ENCODE assay signal across 8 cellular contexts in the genomic region with DNA sequence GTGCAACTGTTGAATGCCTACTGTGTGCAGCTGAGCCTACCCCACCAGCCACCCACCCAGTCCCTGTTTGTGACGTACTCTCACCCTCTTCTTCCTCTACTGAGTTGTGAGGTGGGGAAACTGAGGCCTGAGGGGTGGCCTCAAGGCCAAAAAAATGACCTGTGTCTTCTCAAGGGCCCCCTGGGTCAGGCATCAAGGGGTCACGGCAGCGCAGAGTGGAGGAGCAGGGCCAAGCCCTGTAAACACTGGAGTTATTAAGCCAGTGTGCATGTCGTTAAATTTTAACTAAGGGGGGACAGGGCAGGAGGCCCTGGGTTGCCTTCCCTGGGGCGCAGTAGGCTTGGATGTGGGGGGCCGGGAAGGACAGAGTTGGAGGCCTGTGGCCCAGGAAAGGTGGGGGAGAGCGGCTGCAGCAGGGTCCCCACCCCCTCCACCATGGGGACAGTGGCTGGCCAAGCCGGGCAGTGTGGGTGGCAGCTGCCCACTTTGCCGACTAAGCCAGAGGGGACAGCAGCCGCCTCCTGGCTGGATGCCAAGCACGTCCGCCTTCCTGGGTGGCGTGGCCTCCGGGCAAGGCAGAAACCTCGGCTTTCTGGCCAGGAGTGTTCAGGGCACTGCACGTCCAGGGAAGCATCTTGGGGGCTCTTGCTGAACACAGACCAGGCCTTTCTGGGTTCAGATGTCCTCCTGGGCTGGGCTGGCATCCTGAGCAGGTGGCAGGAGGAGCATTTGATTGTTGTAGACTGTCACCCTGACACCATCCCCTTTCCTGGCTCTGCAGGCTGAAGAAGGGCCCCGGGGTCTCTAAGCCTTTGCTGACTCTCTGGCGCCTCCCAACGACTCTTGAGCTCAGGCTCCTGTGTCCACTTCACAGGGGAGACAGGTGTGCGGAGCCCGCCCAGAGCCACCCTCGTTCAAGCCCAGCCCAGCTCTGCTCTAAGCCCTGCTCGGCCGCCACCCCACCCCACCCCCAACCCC. TPM values are rescaled to one million over a fixed set of nuclear protein-coding genes. Genes with fewer than 3 reads are reported as not detected.
DNase-seq lines count a peak whose midpoint lies in the region; TF ChIP-seq lines count a peak whose summit lies in the region.

No MANE protein-coding gene starts in this region.

- peaks cover 8% of the 10 kb centered on the region for H3K27me3 Mint-ChIP-seq in glutamatergic neuron (ENCODE audit: unreplicated experiment)

- no peaks in the 10 kb centered on the region for H3K79me2 ChIP-seq in smooth muscle cell (ENCODE audit: low read depth)

- H3K4me2 ChIP-seq in smooth muscle cell = no peak overlapping the region

- no peaks in the 10 kb centered on the region for H4K20me1 ChIP-seq in smooth muscle cell (ENCODE audit: low read depth)

- no peaks in the 10 kb centered on the region for H3K9me3 ChIP-seq in smooth muscle cell (replicated peaks; ENCODE audit: low read depth)

- H3K36me3 Mint-ChIP-seq in glutamatergic neuron (ENCODE audit: unreplicated experiment) = no peaks in the 10 kb centered on the region

- no peak overlapping the region for H3K4me3 ChIP-seq in smooth muscle cell

- no peak overlapping the region for H3K27ac Mint-ChIP-seq in glutamatergic neuron (ENCODE audit: unreplicated experiment)

- 45% methylated on average over 20 of the region's 24 CpGs for WGBS in smooth muscle cell (ENCODE audit: low lambda C conversion rate)

- no peak overlapping the region for H3K27ac ChIP-seq in smooth muscle cell (ENCODE audit: low read depth)

- H3K4me1 ChIP-seq in smooth muscle cell (ENCODE audit: low read depth) = no peaks in the 10 kb centered on the region

- no peaks in the 10 kb centered on the region for H3K27me3 ChIP-seq in smooth muscle cell (ENCODE audit: low read depth)

- H3F3A ChIP-seq in smooth muscle cell (ENCODE audit: low read depth) = no peaks in the 10 kb centered on the region

- no peak overlapping the region for H3K9ac ChIP-seq in smooth muscle cell (ENCODE audit: low read depth)

- no peaks in the 10 kb centered on the region for H3K36me3 ChIP-seq in smooth muscle cell (ENCODE audit: low read depth)

- TF ChIP-seq CTCF in glutamatergic neuron (IDR thresholded peaks at IDR 0.05; ENCODE audit: partially characterized antibody, unreplicated experiment) = no peak
- peak; percentile 7 for TF ChIP-seq CTCF in smooth muscle cell (IDR thresholded peaks at IDR 0.05; ENCODE audit: borderline replicate concordance, insufficient read depth, poor library complexity, severe bottlenecking)

- H3K4me1 Mint-ChIP-seq in glutamatergic neuron (ENCODE audit: low read depth, unreplicated experiment) = no peaks in the 10 kb centered on the region

- DNase-seq in activated CD4-positive, alpha-beta T cell treated with anti-CD3 and anti-CD28 coated beads for 48 hours = peak; percentile 52
- DNase-seq in activated CD4-positive, alpha-beta T cell treated with anti-CD3 and anti-CD28 coated beads for 1 hour = no peak
- DNase-seq in MV-4-11 (lab: John Stamatoyannopoulos, UW) = peak; percentile 4
- peak; percentile 83 for DNase-seq in SK-N-DZ (ENCODE audit: low spot score)
- peak; percentile 74 for DNase-seq in glutamatergic neuron
- no peak for DNase-seq in smooth muscle cell (lab: John Stamatoyannopoulos, UW; ENCODE audit: unreplicated experiment)
- no peak for DNase-seq in activated CD8-positive, alpha-beta memory T cell treated with anti-CD3 and anti-CD28 coated beads, Interleukin-2, amount 50 U/mL, for 4 hours
- no peak for DNase-seq in activated CD8-positive, alpha-beta memory T cell treated with anti-CD3 and anti-CD28 coated beads, Interleukin-2, amount 50 U/mL, for 48 hours

- peaks cover 3% of the 10 kb centered on the region for H3K9me3 Mint-ChIP-seq in glutamatergic neuron (ENCODE audit: unreplicated experiment)

- peak overlapping the region; percentile 57 for H3K4me3 Mint-ChIP-seq in glutamatergic neuron (ENCODE audit: unreplicated experiment)

- H2AFZ ChIP-seq in smooth muscle cell (ENCODE audit: low read depth) = no peak overlapping the region

RNA-seq across cellular contexts. Expression of a gene that starts 1.9 kb away (rescaled TPM):
- 58.0 and 61.8 TPM in 2 replicates for polyA plus RNA-seq in SK-N-DZ (2014; cell fraction: cytosol; rRNA removed)
- polyA plus RNA-seq in SK-N-DZ (2014; cell fraction: nucleus; rRNA removed) = 73.5 and 79.6 TPM in 2 replicates
- total RNA-seq in glutamatergic neuron (ENCODE audit: unreplicated experiment) (30.5 TPM), smooth muscle cell (3.7 and 7.9 TPM in 2 replicates)
- 16.6 TPM in 2 replicates for polyA plus RNA-seq in smooth muscle cell

Comparison
In these comparisons a context has a peak if more than half of its experiments do, and no peak if none do; other contexts are left out.
1. DNase-seq: peak in activated CD4-positive, alpha-beta T cell treated with anti-CD3 and anti-CD28 coated beads for 48 hours (single experiment), MV-4-11 (single experiment), SK-N-DZ (single experiment) and glutamatergic neuron (single experiment); none in activated CD4-positive, alpha-beta T cell treated with anti-CD3 and anti-CD28 coated beads for 1 hour (single experiment), smooth muscle cell (single experiment), activated CD8-positive, alpha-beta memory T cell treated with anti-CD3 and anti-CD28 coated beads, Interleukin-2, amount 50 U/mL, for 4 hours (single experiment) and activated CD8-positive, alpha-beta memory T cell treated with anti-CD3 and anti-CD28 coated beads, Interleukin-2, amount 50 U/mL, for 48 hours (single experiment).